Comparison of ENCODE assay signal across 8 cellular contexts in the genomic region with DNA sequence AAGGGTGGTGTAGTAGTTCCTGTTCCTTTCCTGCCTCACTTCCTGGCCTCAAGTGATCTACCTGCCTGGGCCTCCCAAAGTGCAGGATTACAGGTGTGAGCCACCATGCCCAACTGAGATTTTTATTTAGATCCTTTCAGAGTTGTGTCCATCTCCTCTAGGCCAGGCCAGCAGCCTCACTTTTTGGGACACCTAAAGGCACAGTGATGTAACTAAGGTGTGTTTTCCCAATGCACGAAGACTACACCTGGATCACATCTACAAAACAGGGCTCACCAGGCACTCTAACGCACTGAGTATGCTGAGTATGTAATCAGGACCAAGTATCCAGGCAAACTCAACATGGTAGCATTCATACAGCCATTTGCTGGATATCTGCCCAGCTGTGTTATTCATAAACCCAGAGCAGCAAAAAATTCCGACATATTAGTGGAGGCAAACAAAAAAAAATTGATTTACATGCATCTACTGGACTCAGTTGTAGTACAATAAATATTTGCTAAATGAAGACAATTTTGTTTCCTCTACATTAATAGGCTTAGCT. TPM values are rescaled to one million over a fixed set of nuclear protein-coding genes. Genes with fewer than 3 reads are reported as not detected.
DNase-seq lines count a peak whose midpoint lies in the region; ATAC-seq and TF ChIP-seq lines count a peak whose summit lies in the region.

No MANE protein-coding gene starts in this region.

- ATAC-seq in IMR-90 (ENCODE audit: low read depth): peak; percentile 38; the same call in 1 of the 2 replicates
- peak; percentile 50 for ATAC-seq in body of pancreas
- ATAC-seq in GM21381 (IDR thresholded peaks at IDR 0.05; ENCODE audit: unreplicated experiment): no peak

- BruUV-seq in IMR-90 (replicated peaks; lab: Mats Ljungman, UMichigan): no TSS peak

- peak overlapping the region; percentile 36; the same call in 1 of the 2 replicates for H3K18ac ChIP-seq in IMR-90 (ENCODE audit: low read depth, low read length)

- H3K9me3 ChIP-seq in IMR-90 (ENCODE audit: control insufficient read depth, insufficient read depth, low read length) (no peaks in the 10 kb centered on the region), body of pancreas (no peaks in the 10 kb centered on the region), mucosa of rectum (ENCODE audit: control insufficient read depth in 2 of 2, low read length in 2 of 2) (no peaks in the 10 kb centered on the region)

- peaks cover 41 to 84% of the 10 kb centered on the region in 2 experiments for H3K79me1 ChIP-seq in IMR-90 (ENCODE audit: low read depth in 1 of 2, low read length in 2 of 2)

- peak overlapping the region; percentile 98 for H3K4me2 ChIP-seq in IMR-90 (ENCODE audit: low read depth, low read length)

- peak overlapping the region; percentile 67 for H2AK5ac ChIP-seq in IMR-90 (ENCODE audit: low read depth, low read length)

- H4K5ac ChIP-seq in IMR-90 (ENCODE audit: low read depth, low read length): peak overlapping the region; percentile 38

- TF ChIP-seq POLR2A in IMR-90 (IDR thresholded peaks at IDR 0.05; ENCODE audit: low read depth, low read length): no peak
- TF ChIP-seq POLR2A in body of pancreas (IDR thresholded peaks at IDR 0.05): no peak

- H3K27me3 ChIP-seq in ACC112 (ENCODE audit: insufficient read depth, low read length) (no peaks in the 10 kb centered on the region), IMR-90 (ENCODE audit: control insufficient read depth, insufficient read depth, low read length) (no peaks in the 10 kb centered on the region), body of pancreas (no peaks in the 10 kb centered on the region), mucosa of rectum (ENCODE audit: control insufficient read depth in 2 of 2, insufficient read depth in 2 of 2, low read length in 2 of 2) (no peaks in the 10 kb centered on the region)

- peak overlapping the region; percentile 76 for H3K4ac ChIP-seq in IMR-90 (ENCODE audit: low read depth, low read length)

- CTCF ChIA-PET in IMR-90 (lab: Yijun Ruan, JAX): interaction anchor here (0.6 to 1.3 kb wide), 2 partner anchors 10 to 375 kb away, joined by 4 read pairs; no protein-coding TSS in a partner anchor

- peak overlapping the region in 1 of 2 experiments; percentile 40; a peak in 2 of 4 replicates for H4K8ac ChIP-seq in IMR-90 (ENCODE audit: low read depth in 2 of 2, low read length in 2 of 2)

- H3K9me1 ChIP-seq in IMR-90 (ENCODE audit: insufficient read depth, low read length): peaks cover 28% of the 10 kb centered on the region

- H2AFZ ChIP-seq in ACC112 (ENCODE audit: low read length, unreplicated experiment) (no peak overlapping the region), IMR-90 (replicated peaks; ENCODE audit: low read length, poor library complexity) (no peak overlapping the region)

- H2BK15ac ChIP-seq in IMR-90 (ENCODE audit: low read depth, low read length): peak overlapping the region; percentile 50; the same call in 2 of the 3 replicates

- intact Hi-C loops in IMR-90 (cut with micrococcal nuclease) (no loop called here), body of pancreas (cut with DNase I) (no loop called here)

- no peak for TF ChIP-seq RAD21 in IMR-90 (IDR thresholded peaks at IDR 0.05; ENCODE audit: low read length)

- H3K4me3 ChIP-seq in ACC112 (ENCODE audit: low read depth, low read length) (peak overlapping the region; percentile 70), IMR-90 (ENCODE audit: insufficient read depth, low read depth, low read length) (no peak overlapping the region), body of pancreas (no peak overlapping the region), mucosa of rectum (ENCODE audit: low read length in 2 of 2) (no peak overlapping the region)

- peaks cover 17% of the 10 kb centered on the region for H4K20me1 ChIP-seq in IMR-90 (ENCODE audit: insufficient read depth, low read length)

- DNase-seq in IMR-90 (peak; percentile 88), body of pancreas (peak in 3 of 4 donors; percentile 57 to 68 (median 57)), DMS53 (lab: John Stamatoyannopoulos, UW) (no peak), GM19238 (ENCODE audit: insufficient read length, low spot score) (no peak), AG08396 (ENCODE audit: low spot score) (no peak)

- no peak overlapping the region for H3K9ac ChIP-seq in IMR-90 (ENCODE audit: low read depth, low read length)
- no peak overlapping the region for H3K9ac ChIP-seq in mucosa of rectum (ENCODE audit: low read depth in 1 of 2, low read length in 2 of 2)

- TF ChIP-seq CTCF in IMR-90 (conservative IDR thresholded peaks at IDR 0.05; ENCODE audit: low read depth, low read length) (no peak), body of pancreas (IDR thresholded peaks at IDR 0.05) (no peak)

- H2AK9ac ChIP-seq in IMR-90 (replicated peaks; ENCODE audit: low read depth, low read length, poor library complexity): no peak overlapping the region

- dilution Hi-C loops in IMR-90 (cut with HindIII; ENCODE audit: low sequenced_read_pairs, unreplicated experiment): no loop called here

- POLR2A ChIA-PET in IMR-90 (lab: Charles Lee; ENCODE audit: unreplicated experiment): no interaction called here

- H3K36me3 ChIP-seq in ACC112 (ENCODE audit: insufficient read depth, low read length) (no peaks in the 10 kb centered on the region), IMR-90 (ENCODE audit: control insufficient read depth, insufficient read depth, low read length) (no peaks in the 10 kb centered on the region), body of pancreas (replicated peaks in 1 of 2; ENCODE audit: insufficient read depth in 1 of 2, low read depth in 2 of 2) (no peaks in the 10 kb centered on the region), mucosa of rectum (ENCODE audit: control insufficient read depth in 2 of 2, insufficient read depth in 2 of 2, low read length in 2 of 2) (no peaks in the 10 kb centered on the region)

- 60% methylated on average over 1 of the region's 3 CpGs; no CpG with 5 or more reads in 1 of the 2 experiments for WGBS in IMR-90 (ENCODE audit: extremely low coverage in 2 of 2, insufficient read length in 1 of 2), 2 experiments
- 22% methylated on average over 3 of the region's 3 CpGs for WGBS in body of pancreas, 2 donors

- H2BK120ac ChIP-seq in IMR-90 (ENCODE audit: low read depth, low read length): peak overlapping the region; percentile 64

- peaks cover 81% of the 10 kb centered on the region for H3K79me2 ChIP-seq in ACC112 (ENCODE audit: control insufficient read depth, insufficient read depth, low read length, unreplicated experiment)

- H3K4me1 ChIP-seq in ACC112 (ENCODE audit: control insufficient read depth, insufficient read depth, low read length, unreplicated experiment) (peaks cover 61% of the 10 kb centered on the region), IMR-90 (ENCODE audit: control insufficient read depth, insufficient read depth, low read length) (peaks cover 29% of the 10 kb centered on the region), body of pancreas (peaks cover 97% of the 10 kb centered on the region), mucosa of rectum (ENCODE audit: control insufficient read depth in 2 of 2, insufficient read depth in 2 of 2, low read length in 2 of 2) (peaks cover 27 to 42% of the 10 kb centered on the region in 2 donors)

- peak overlapping the region; percentile 5; the same call in 1 of the 2 replicates for H3K56ac ChIP-seq in IMR-90 (ENCODE audit: extremely low read depth, insufficient read depth, low read length)

- peak overlapping the region; percentile 51 for H4K91ac ChIP-seq in IMR-90 (ENCODE audit: insufficient read depth, low read depth, low read length)

- peak overlapping the region; percentile 96 for H3K27ac ChIP-seq in ACC112 (ENCODE audit: low read depth, low read length)
- peak overlapping the region; percentile 68; the same call in 1 of the 2 replicates for H3K27ac ChIP-seq in IMR-90 (ENCODE audit: insufficient read depth, low read length)
- H3K27ac ChIP-seq in body of pancreas: peak overlapping the region; percentile 22 to 81 (median 60)
- H3K27ac ChIP-seq in mucosa of rectum (ENCODE audit: low read depth in 2 of 2, low read length in 2 of 2): peak overlapping the region; percentile 39 to 61

- in situ Hi-C loops in IMR-90 (cut with MboI; ENCODE audit: low sequenced_read_pairs): loop anchor here (25.0 kb wide), 1 partner anchor 633 kb away; no protein-coding TSS in a partner anchor

- H3K14ac ChIP-seq in IMR-90 (replicated peaks; ENCODE audit: low read depth, low read length): peak overlapping the region; percentile 72

- peak overlapping the region; percentile 59 for H2BK20ac ChIP-seq in IMR-90 (ENCODE audit: low read depth, low read length)

- peak overlapping the region; percentile 77 for H3K23ac ChIP-seq in IMR-90 (ENCODE audit: low read depth, low read length)

- H2BK5ac ChIP-seq in IMR-90 (ENCODE audit: low read depth, low read length, poor library complexity, severe bottlenecking): peak overlapping the region; percentile 88

TF ChIP-seq in IMR-90, 13 proteins besides CTCF, POLR2A, EP300 and RAD21 (continues in another document):
- TF ChIP-seq RFX5 (IDR thresholded peaks at IDR 0.05; ENCODE audit: low read depth, low read length) (no peak), MXI1 (IDR thresholded peaks at IDR 0.05; ENCODE audit: borderline replicate concordance, low read depth, low read length) (no peak), NFE2L2 (IDR thresholded peaks at IDR 0.05; ENCODE audit: low read depth, low read length) (no peak), CEBPB (IDR thresholded peaks at IDR 0.05; ENCODE audit: low read depth, low read length) (no peak)
- TF ChIP-seq, protein P1, sequence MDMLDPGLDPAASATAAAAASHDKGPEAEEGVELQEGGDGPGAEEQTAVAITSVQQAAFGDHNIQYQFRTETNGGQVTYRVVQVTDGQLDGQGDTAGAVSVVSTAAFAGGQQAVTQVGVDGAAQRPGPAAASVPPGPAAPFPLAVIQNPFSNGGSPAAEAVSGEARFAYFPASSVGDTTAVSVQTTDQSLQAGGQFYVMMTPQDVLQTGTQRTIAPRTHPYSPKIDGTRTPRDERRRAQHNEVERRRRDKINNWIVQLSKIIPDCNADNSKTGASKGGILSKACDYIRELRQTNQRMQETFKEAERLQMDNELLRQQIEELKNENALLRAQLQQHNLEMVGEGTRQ (IDR thresholded peaks at IDR 0.05; ENCODE audit: low read depth, low read length): no peak
- TF ChIP-seq, protein P2, sequence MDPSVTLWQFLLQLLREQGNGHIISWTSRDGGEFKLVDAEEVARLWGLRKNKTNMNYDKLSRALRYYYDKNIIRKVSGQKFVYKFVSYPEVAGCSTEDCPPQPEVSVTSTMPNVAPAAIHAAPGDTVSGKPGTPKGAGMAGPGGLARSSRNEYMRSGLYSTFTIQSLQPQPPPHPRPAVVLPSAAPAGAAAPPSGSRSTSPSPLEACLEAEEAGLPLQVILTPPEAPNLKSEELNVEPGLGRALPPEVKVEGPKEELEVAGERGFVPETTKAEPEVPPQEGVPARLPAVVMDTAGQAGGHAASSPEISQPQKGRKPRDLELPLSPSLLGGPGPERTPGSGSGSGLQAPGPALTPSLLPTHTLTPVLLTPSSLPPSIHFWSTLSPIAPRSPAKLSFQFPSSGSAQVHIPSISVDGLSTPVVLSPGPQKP (IDR thresholded peaks at IDR 0.05; ENCODE audit: borderline replicate concordance, low read depth, low read length): no peak

RNA-seq across cellular contexts. Expression of a gene that starts 33.8 kb away (rescaled TPM):
- total RNA-seq in IMR-90 (2012; rRNA removed) (21.9 and 23.9 TPM in 2 replicates), body of pancreas (10 to 100 TPM; 10.9 to 35.3 TPM)
- polyA plus RNA-seq in IMR-90 (2012; rRNA removed): 14.4 and 16.2 TPM in 2 replicates
- polyA plus RNA-seq in IMR-90 (2012; cell fraction: cytosol; rRNA removed): 8.0 and 9.9 TPM in 2 replicates
- polyA plus RNA-seq in IMR-90 (2012; cell fraction: nucleus; rRNA removed; ENCODE audit: low replicate concordance): 15.7 and 29.0 TPM in 2 replicates

Comparison
In these comparisons a context has a peak if more than half of its experiments do, and no peak if none do; other contexts are left out.
1. DNase-seq: peak in IMR-90 (single experiment) and body of pancreas (3 of 4); none in DMS53 (single experiment), GM19238 (single experiment) and AG08396 (single experiment).
2. Peak in every context shown above with its lines, with median percentiles within 50 percentile points of each other: H3K27ac ChIP-seq.